ENCODE assay signal across 14 cellular contexts in genomic region chr14:59265808-59266207, GRCh38.
DNase-seq lines count a peak whose midpoint lies in the region.
"Had no signal": no experiment of that assay in that cellular context is flagged by ENCODE, and none has a peak within 500 bp of the region (broad histone marks: within the 10 kb centered on the region; RNA-seq: fewer than 3 reads in every experiment).

No MANE protein-coding gene starts in this region.

- no peak overlapping the region for H3K4ac ChIP-seq in mesendoderm (ENCODE audit: low read depth, low read length)

- H3K4me1 ChIP-seq in ACC112 (ENCODE audit: control insufficient read depth, insufficient read depth, low read length, unreplicated experiment) (peaks cover 54% of the 10 kb centered on the region), mesendoderm (ENCODE audit: control insufficient read depth, low read depth, low read length) (no peaks in the 10 kb centered on the region)

- peaks cover 3% of the 10 kb centered on the region for H3K9me3 Mint-ChIP-seq in activated CD4-positive, alpha-beta memory T cell treated with anti-CD3 and anti-CD28 coated beads, Interleukin-2, amount 10 ng/mL, durations not matched to agents 7 days and 5 days
- H3K9me3 Mint-ChIP-seq: CD4-positive, alpha-beta T cell had no signal

- POLR2A ChIA-PET in activated CD4-positive, alpha-beta memory T cell treated with anti-CD3 and anti-CD28 coated beads, Interleukin-2, amount 10 ng/mL, durations not matched to agents 7 days and 5 days (lab: Charles Lee), result interaction anchor here (0.6 kb wide), 1 partner anchor 77 kb away, joined by 3 read pairs; no protein-coding TSS in a partner anchor

- no peak overlapping the region for H2BK5ac ChIP-seq in mesendoderm (ENCODE audit: low read length)

- H3K36me3 Mint-ChIP-seq in activated CD4-positive, alpha-beta memory T cell treated with anti-CD3 and anti-CD28 coated beads, Interleukin-2, amount 10 ng/mL, durations not matched to agents 7 days and 5 days (ENCODE audit: low read depth), result peaks cover 42% of the 10 kb centered on the region

- H3K56ac ChIP-seq in mesendoderm (ENCODE audit: low read length), result no peak overlapping the region

- no peak overlapping the region for H3K4me3 Mint-ChIP-seq in activated CD4-positive, alpha-beta memory T cell treated with anti-CD3 and anti-CD28 coated beads, Interleukin-2, amount 10 ng/mL, durations not matched to agents 7 days and 5 days
- H3K4me3 Mint-ChIP-seq: CD4-positive, alpha-beta T cell; stimulated activated memory B cell treated with anti-CD40 and anti-IgM and Interleukin-4, amounts not matched to agents 10 μg/mL and 1 μg/mL and 100 μg/mL, for 72 hours had no signal

- no peaks in the 10 kb centered on the region for H3K79me1 ChIP-seq in mesendoderm (ENCODE audit: low read length)

- H3K4me1 Mint-ChIP-seq in activated CD4-positive, alpha-beta memory T cell treated with anti-CD3 and anti-CD28 coated beads, Interleukin-2, amount 10 ng/mL, durations not matched to agents 7 days and 5 days, result peaks cover 34% of the 10 kb centered on the region

- H3K27me3 Mint-ChIP-seq in activated CD4-positive, alpha-beta memory T cell treated with anti-CD3 and anti-CD28 coated beads, Interleukin-2, amount 10 ng/mL, durations not matched to agents 7 days and 5 days, result no peaks in the 10 kb centered on the region
- H3K27me3 Mint-ChIP-seq: CD4-positive, alpha-beta T cell; stimulated activated memory B cell treated with anti-CD40 and anti-IgM and Interleukin-4, amounts not matched to agents 10 μg/mL and 1 μg/mL and 100 μg/mL, for 72 hours had no signal

- H2BK120ac ChIP-seq in mesendoderm (ENCODE audit: low read depth, low read length), result no peak overlapping the region

- no peak overlapping the region for H3K4me2 ChIP-seq in mesendoderm (ENCODE audit: low read length)

- H3K27me3 ChIP-seq in ACC112 (ENCODE audit: insufficient read depth, low read length) (no peaks in the 10 kb centered on the region), mesendoderm (ENCODE audit: insufficient read depth, low read length, poor library complexity) (no peaks in the 10 kb centered on the region)
- H3K27me3 ChIP-seq: sigmoid colon had no signal

- peak; percentile 25 for DNase-seq in HK-2 (ENCODE audit: unreplicated experiment)
- DNase-seq in activated CD4-positive, alpha-beta memory T cell treated with anti-CD3 and anti-CD28 coated beads, Interleukin-2, amount 10 ng/mL, durations not matched to agents 7 days and 5 days, result peak; percentile 61
- DNase-seq in kidney tubule cell (ENCODE audit: low spot score), result peak; percentile 83
- no peak for DNase-seq in mesendoderm
- DNase-seq in NCI-H128 (lab: John Stamatoyannopoulos, UW; ENCODE audit: unreplicated experiment), result no peak
- DNase-seq in NCI-H2081 treated with DMSO at 0.1 percent for 48 hours (lab: John Stamatoyannopoulos, UW), result no peak
- no peak for DNase-seq in NCI-H82 treated with DMSO at 0.1 percent for 48 hours (lab: John Stamatoyannopoulos, UW; ENCODE audit: unreplicated experiment)
- DNase-seq: amniotic stem cell; CD4-positive, alpha-beta T cell; NCI-H1417 treated with DMSO at 0.1 percent for 48 hours; sigmoid colon; T1000 had no signal

- H3K79me2 ChIP-seq in ACC112 (ENCODE audit: control insufficient read depth, insufficient read depth, low read length, unreplicated experiment) (no peaks in the 10 kb centered on the region), mesendoderm (ENCODE audit: control insufficient read depth, insufficient read depth, low read length) (no peaks in the 10 kb centered on the region)

- H4K5ac ChIP-seq in mesendoderm (ENCODE audit: low read length), result no peak overlapping the region

- CTCF ChIA-PET in activated CD4-positive, alpha-beta memory T cell treated with anti-CD3 and anti-CD28 coated beads, Interleukin-2, amount 10 ng/mL, durations not matched to agents 7 days and 5 days (lab: Charles Lee), result interaction anchor here (1.2 kb wide), 1 partner anchor 764 kb away, joined by 3 read pairs; no protein-coding TSS in a partner anchor

- no peak overlapping the region for H2AK5ac ChIP-seq in mesendoderm (ENCODE audit: low read length)

- H3K9ac ChIP-seq in mesendoderm (ENCODE audit: low read length), result no peak overlapping the region

- H2AFZ ChIP-seq in ACC112 (ENCODE audit: low read length, unreplicated experiment), result no peak overlapping the region

- H3K27ac ChIP-seq in ACC112 (ENCODE audit: low read depth, low read length) (peak overlapping the region; percentile 24; the same call in 1 of the 2 replicates), mesendoderm (ENCODE audit: low read depth, low read length) (no peak overlapping the region)
- H3K27ac ChIP-seq: sigmoid colon had no signal

- peaks cover 18% of the 10 kb centered on the region for H3K36me3 ChIP-seq in ACC112 (ENCODE audit: insufficient read depth, low read length)
- no peaks in the 10 kb centered on the region for H3K36me3 ChIP-seq in mesendoderm (ENCODE audit: control insufficient read depth, insufficient read depth, low read length)

- no peak overlapping the region for H3K23ac ChIP-seq in mesendoderm (ENCODE audit: low read length)

- H3K27ac Mint-ChIP-seq in activated CD4-positive, alpha-beta memory T cell treated with anti-CD3 and anti-CD28 coated beads, Interleukin-2, amount 10 ng/mL, durations not matched to agents 7 days and 5 days, result peak overlapping the region; percentile 29
- H3K27ac Mint-ChIP-seq: CD4-positive, alpha-beta T cell; stimulated activated memory B cell treated with anti-CD40 and anti-IgM and Interleukin-4, amounts not matched to agents 10 μg/mL and 1 μg/mL and 100 μg/mL, for 72 hours had no signal

- no peak overlapping the region for H2BK15ac ChIP-seq in mesendoderm (replicated peaks; ENCODE audit: low read depth)

- H3K4me3 ChIP-seq in ACC112 (ENCODE audit: low read depth, low read length), result no peak overlapping the region
- H3K4me3 ChIP-seq in mesendoderm (ENCODE audit: low read length), result no peak overlapping the region
- H3K4me3 ChIP-seq: sigmoid colon had no signal

- H4K8ac ChIP-seq in mesendoderm (ENCODE audit: low read depth, low read length), result no peak overlapping the region

- H3K18ac ChIP-seq in mesendoderm (ENCODE audit: low read length), result no peak overlapping the region

Comparison
In these comparisons a context has a peak if more than half of its experiments do, and no peak if none do; other contexts are left out.
1. DNase-seq: peak in HK-2 (single experiment), activated CD4-positive, alpha-beta memory T cell treated with anti-CD3 and anti-CD28 coated beads, Interleukin-2, amount 10 ng/mL, durations not matched to agents 7 days and 5 days (single experiment) and kidney tubule cell (single experiment); none in mesendoderm (single experiment), NCI-H128 (single experiment), NCI-H2081 treated with DMSO at 0.1 percent for 48 hours (single experiment) and NCI-H82 treated with DMSO at 0.1 percent for 48 hours (single experiment).